In genomic region chr10:72913287-72913686, GRCh38 we compare ENCODE assay signal across 35 cellular contexts. TPM values are rescaled to one million over a fixed set of nuclear protein-coding genes. Genes with fewer than 3 reads are reported as not detected.
"Had no signal": no experiment of that assay in that cellular context is flagged by ENCODE, and none has a peak within 500 bp of the region (broad histone marks: within the 10 kb centered on the region; RNA-seq: fewer than 3 reads in every experiment).

No MANE protein-coding gene starts in this region.

- H3K4me1 ChIP-seq: breast epithelium, heart right ventricle, lower lobe of right lung, upper lobe of right lung had no signal

- H3K27me3 Mint-ChIP-seq: activated B cell treated with CpG ODN at 0.5 μM for 24 hours; activated CD4-positive, alpha-beta T cell treated with anti-CD3 and anti-CD28 coated beads for 36 hours; central memory CD8-positive, alpha-beta T cell; progenitor cell of endocrine pancreas had no signal

- H3K4me3 ChIP-seq: breast epithelium, coronary artery, heart right ventricle, lower lobe of right lung, thoracic aorta, upper lobe of right lung had no signal

- H3K4me3 Mint-ChIP-seq: activated B cell treated with CpG ODN at 0.5 μM for 24 hours; activated CD4-positive, alpha-beta T cell treated with anti-CD3 and anti-CD28 coated beads for 36 hours; activated naive CD8-positive, alpha-beta T cell treated with anti-CD3 and anti-CD28 coated beads, Interleukin-2, amount 10 ng/mL, durations not matched to agents 7 days and 5 days; activated T-cell treated with anti-CD3 and anti-CD28 coated beads, Interleukin-2, amount 50 U/mL, for 4 hours; central memory CD8-positive, alpha-beta T cell; naive B cell; neural crest cell had no signal

- H3K27me3 ChIP-seq: breast epithelium, heart right ventricle, upper lobe of right lung had no signal

- H3K27ac ChIP-seq: breast epithelium, coronary artery, heart right ventricle, lower lobe of right lung, thoracic aorta, upper lobe of right lung had no signal

- DNase-seq: activated B cell treated with CpG ODN at 0.5 μM for 24 hours; activated CD4-positive, alpha-beta T cell treated with anti-CD3 and anti-CD28 coated beads for 36 hours; activated CD4-positive, alpha-beta T cell treated with anti-CD3 and anti-CD28 coated beads, Interleukin-2, amount 50 U/mL, for 48 hours; activated CD8-positive, alpha-beta memory T cell treated with anti-CD3 and anti-CD28 coated beads, Interleukin-2, amount 50 U/mL, for 48 hours; activated naive CD4-positive, alpha-beta T cell; activated naive CD8-positive, alpha-beta T cell treated with anti-CD3 and anti-CD28 coated beads, Interleukin-2, amount 10 ng/mL, durations not matched to agents 7 days and 5 days; activated T-cell treated with anti-CD3 and anti-CD28 coated beads, Interleukin-2, amount 50 U/mL, for 4 hours; amniotic stem cell; foreskin fibroblast; heart right ventricle; kidney; lower lobe of right lung; naive B cell; retina; stimulated activated CD4-positive, alpha-beta T cell treated with anti-CD3 and anti-CD28 coated beads, Interleukin-2, amount 100 ng/mL, for 48 hours; stimulated activated CD8-positive, alpha-beta memory T cell treated with anti-CD3 and anti-CD28 coated beads, Interleukin-4, amount 100 ng/mL, for 48 hours; stimulated activated naive CD4-positive, alpha-beta T cell treated with Interleukin-2 at 50 U/mL for 16 hours; T-helper 1 cell; T-helper 9 cell; upper lobe of right lung had no signal

- H3K36me3 Mint-ChIP-seq: activated naive CD8-positive, alpha-beta T cell treated with anti-CD3 and anti-CD28 coated beads, Interleukin-2, amount 10 ng/mL, durations not matched to agents 7 days and 5 days had no signal

- H3K4me1 Mint-ChIP-seq: activated B cell treated with CpG ODN at 0.5 μM for 24 hours; activated CD4-positive, alpha-beta T cell treated with anti-CD3 and anti-CD28 coated beads for 36 hours; activated naive CD8-positive, alpha-beta T cell treated with anti-CD3 and anti-CD28 coated beads, Interleukin-2, amount 10 ng/mL, durations not matched to agents 7 days and 5 days; central memory CD8-positive, alpha-beta T cell; naive B cell; neural crest cell had no signal

- H3K9me3 ChIP-seq: breast epithelium, lower lobe of right lung, thoracic aorta, upper lobe of right lung had no signal

- ATAC-seq: activated CD4-positive, alpha-beta T cell treated with anti-CD3 and anti-CD28 coated beads for 36 hours; activated T-cell treated with anti-CD3 and anti-CD28 coated beads, Interleukin-2, amount 50 U/mL, for 4 hours; heart right ventricle; left lobe of liver; lower lobe of right lung; upper lobe of right lung had no signal

- H3K9me3 Mint-ChIP-seq: activated B cell treated with CpG ODN at 0.5 μM for 24 hours; activated naive CD8-positive, alpha-beta T cell treated with anti-CD3 and anti-CD28 coated beads, Interleukin-2, amount 10 ng/mL, durations not matched to agents 7 days and 5 days; activated T-cell treated with anti-CD3 and anti-CD28 coated beads, Interleukin-2, amount 50 U/mL, for 4 hours; activated T-helper 2 cell treated with anti-CD3 and anti-CD28 coated beads, Interferon-gamma antibody, Interleukin-2, Interleukin-4, amounts not matched to agents 10 μg/mL and 5 μg/mL and 100 μg/mL, durations not matched to agents 14 hours and 24 hours and 36 hours; central memory CD8-positive, alpha-beta T cell had no signal

- H3K27ac Mint-ChIP-seq: activated B cell treated with CpG ODN at 0.5 μM for 24 hours; activated CD4-positive, alpha-beta T cell treated with anti-CD3 and anti-CD28 coated beads for 36 hours; activated naive CD8-positive, alpha-beta T cell treated with anti-CD3 and anti-CD28 coated beads, Interleukin-2, amount 10 ng/mL, durations not matched to agents 7 days and 5 days; activated T-helper 2 cell treated with anti-CD3 and anti-CD28 coated beads, Interferon-gamma antibody, Interleukin-2, Interleukin-4, amounts not matched to agents 10 μg/mL and 5 μg/mL and 100 μg/mL, durations not matched to agents 14 hours and 24 hours and 36 hours; progenitor cell of endocrine pancreas had no signal

- FAIRE-seq: endometrium, kidney had no signal

- H3K36me3 ChIP-seq: breast epithelium, heart right ventricle, lower lobe of right lung, thoracic aorta, upper lobe of right lung had no signal

RNA-seq across cellular contexts. Expression of gene OIT3, which starts 19.7 kb away (rescaled TPM):
- total RNA-seq: activated B cell treated with CpG ODN at 0.5 μM for 24 hours; activated CD4-positive, alpha-beta T cell treated with anti-CD3 and anti-CD28 coated beads for 36 hours; activated CD8-positive, alpha-beta memory T cell treated with anti-CD3 and anti-CD28 coated beads for 36 hours; activated naive CD8-positive, alpha-beta T cell treated with anti-CD3 and anti-CD28 coated beads, Interleukin-2, amount 10 ng/mL, durations not matched to agents 7 days and 5 days; activated T-cell treated with anti-CD3 and anti-CD28 coated beads, Interleukin-2, amount 50 U/mL, for 4 hours; activated T-helper 2 cell treated with anti-CD3 and anti-CD28 coated beads, Interferon-gamma antibody, Interleukin-2, Interleukin-4, amounts not matched to agents 10 μg/mL and 5 μg/mL and 100 μg/mL, durations not matched to agents 14 hours and 24 hours and 36 hours; epithelial cell of proximal tubule; kidney; mesenteric fat pad; thoracic aorta; upper lobe of right lung had no signal

RNA-seq across cellular contexts. Expression of gene PLA2G12B, which starts 41.3 kb away (rescaled TPM):
- total RNA-seq: activated B cell treated with CpG ODN at 0.5 μM for 24 hours; activated CD4-positive, alpha-beta T cell treated with anti-CD3 and anti-CD28 coated beads for 36 hours; activated CD8-positive, alpha-beta memory T cell treated with anti-CD3 and anti-CD28 coated beads for 36 hours; activated naive CD8-positive, alpha-beta T cell treated with anti-CD3 and anti-CD28 coated beads, Interleukin-2, amount 10 ng/mL, durations not matched to agents 7 days and 5 days; activated T-cell treated with anti-CD3 and anti-CD28 coated beads, Interleukin-2, amount 50 U/mL, for 4 hours; activated T-helper 2 cell treated with anti-CD3 and anti-CD28 coated beads, Interferon-gamma antibody, Interleukin-2, Interleukin-4, amounts not matched to agents 10 μg/mL and 5 μg/mL and 100 μg/mL, durations not matched to agents 14 hours and 24 hours and 36 hours; breast epithelium; epithelial cell of proximal tubule; fibroblast of lung; mesenteric fat pad; mucosa of gallbladder; neural crest cell; osteoblast; thoracic aorta had no signal
- polyA plus RNA-seq: fibroblast of lung had no signal
